19 cellular contexts compared by ENCODE assay signal in the genomic region with DNA sequence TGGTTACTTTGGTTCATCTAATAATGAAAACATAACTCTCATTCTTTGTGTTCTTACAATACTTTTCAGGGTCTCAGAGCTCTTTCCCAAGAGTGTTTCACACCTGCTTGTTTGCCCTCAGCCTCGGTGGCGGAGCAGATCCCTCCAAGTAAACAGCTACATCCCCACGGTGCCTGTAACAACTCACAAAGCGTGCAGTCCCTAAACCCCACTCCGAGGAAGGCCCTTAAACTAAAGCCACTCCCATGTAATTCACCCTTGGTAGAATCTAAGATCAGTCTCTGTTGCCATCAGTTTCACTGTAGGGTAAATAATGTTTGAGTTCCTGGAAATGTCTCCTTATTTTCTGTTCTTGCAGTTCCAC.
"Had no signal": no experiment of that assay in that cellular context is flagged by ENCODE, and none has a peak within 500 bp of the region (broad histone marks: within the 10 kb centered on the region; RNA-seq: fewer than 3 reads in every experiment).

No MANE protein-coding gene starts in this region.

- FAIRE-seq: endothelial cell of umbilical vein, TTC549 had no signal

- H3K9me3 ChIP-seq: esophagus muscularis mucosa, testis, upper lobe of right lung had no signal

- H3K27ac Mint-ChIP-seq: activated CD4-positive, alpha-beta memory T cell treated with anti-CD3 and anti-CD28 coated beads for 36 hours; activated CD4-positive, alpha-beta T cell treated with anti-CD3 and anti-CD28 coated beads for 36 hours; activated naive CD8-positive, alpha-beta T cell; activated T-helper 1 cell treated with anti-CD3 and anti-CD28 coated beads, Interleukin-12 subunit alpha, Interleukin-12 subunit beta, Interleukin-2, Interleukin-4 antibody, amounts not matched to agents 30 ng/mL and 10 ng/mL and 1 ng/mL, durations not matched to agents 14 hours and 24 hours and 36 hours; dendritic cell treated with granulocyte-macrophage colony-stimulating factor and Interleukin-4, amounts not matched to agents 40 ng/mL and 50 ng/mL, for 4 days; stimulated activated effector memory CD8-positive, alpha-beta T cell treated with anti-CD3 and anti-CD28 coated beads, Interleukin-12 subunit alpha, Interleukin-12 subunit beta, amount 100 ng/mL, for 72 hours; T-helper 2 cell treated with Interferon-gamma antibody and Interleukin-4, amounts not matched to agents 5 μg/mL and 100 μg/mL, for 36 hours had no signal

- H3K4me3 Mint-ChIP-seq: activated CD4-positive, alpha-beta memory T cell treated with anti-CD3 and anti-CD28 coated beads for 36 hours; activated CD4-positive, alpha-beta T cell treated with anti-CD3 and anti-CD28 coated beads for 36 hours; activated naive CD8-positive, alpha-beta T cell; activated T-helper 1 cell treated with anti-CD3 and anti-CD28 coated beads, Interleukin-12 subunit alpha, Interleukin-12 subunit beta, Interleukin-2, Interleukin-4 antibody, amounts not matched to agents 30 ng/mL and 10 ng/mL and 1 ng/mL, durations not matched to agents 14 hours and 24 hours and 36 hours; dendritic cell treated with granulocyte-macrophage colony-stimulating factor and Interleukin-4, amounts not matched to agents 40 ng/mL and 50 ng/mL, for 4 days; stimulated activated effector memory CD8-positive, alpha-beta T cell treated with anti-CD3 and anti-CD28 coated beads, Interleukin-12 subunit alpha, Interleukin-12 subunit beta, amount 100 ng/mL, for 72 hours; T-helper 2 cell treated with Interferon-gamma antibody and Interleukin-4, amounts not matched to agents 5 μg/mL and 100 μg/mL, for 36 hours had no signal

- H3K36me3 ChIP-seq: cardiac muscle cell, esophagus muscularis mucosa, upper lobe of right lung had no signal

- H3K4me1 Mint-ChIP-seq: activated CD4-positive, alpha-beta T cell treated with anti-CD3 and anti-CD28 coated beads for 36 hours; stimulated activated effector memory CD8-positive, alpha-beta T cell treated with anti-CD3 and anti-CD28 coated beads, Interleukin-12 subunit alpha, Interleukin-12 subunit beta, amount 100 ng/mL, for 72 hours had no signal

- H3K4me1 ChIP-seq: testis, upper lobe of right lung had no signal

- DNase-seq: activated CD4-positive, alpha-beta memory T cell treated with anti-CD3 and anti-CD28 coated beads for 36 hours; activated CD4-positive, alpha-beta T cell treated with anti-CD3 and anti-CD28 coated beads for 36 hours; activated gamma-delta T cell treated with Interleukin-2 at 50 U/mL for 16 hours; activated T-cell treated with anti-CD3 and anti-CD28 coated beads for 4 hours; effector memory CD4-positive, alpha-beta T cell; midbrain; stimulated activated CD4-positive, alpha-beta T cell treated with anti-CD3 and anti-CD28 coated beads, Interleukin-4, amount 100 ng/mL, for 24 hours; testis; upper lobe of right lung had no signal

- H3K36me3 Mint-ChIP-seq: activated CD4-positive, alpha-beta memory T cell treated with anti-CD3 and anti-CD28 coated beads for 36 hours; activated naive CD8-positive, alpha-beta T cell had no signal

- H3K4me3 ChIP-seq: cardiac muscle cell, esophagus muscularis mucosa, testis, upper lobe of right lung had no signal

- H3K27me3 ChIP-seq: cardiac muscle cell, esophagus muscularis mucosa, testis had no signal

- ATAC-seq: activated CD4-positive, alpha-beta T cell treated with anti-CD3 and anti-CD28 coated beads for 36 hours; sciatic nerve; stimulated activated effector memory CD8-positive, alpha-beta T cell treated with anti-CD3 and anti-CD28 coated beads, Interleukin-12 subunit alpha, Interleukin-12 subunit beta, amount 100 ng/mL, for 72 hours; upper lobe of right lung had no signal

- H3K27me3 Mint-ChIP-seq: dendritic cell treated with granulocyte-macrophage colony-stimulating factor and Interleukin-4, amounts not matched to agents 40 ng/mL and 50 ng/mL, for 4 days had no signal

- H3K27ac ChIP-seq: cardiac muscle cell, esophagus muscularis mucosa, testis, upper lobe of right lung had no signal
